In genomic region chr5:149549461-149550266, GRCh38 we compare ENCODE assay signal across 8 cellular contexts. TPM values are rescaled to one million over a fixed set of nuclear protein-coding genes. Genes with fewer than 3 reads are reported as not detected.
A peak's percentile ranks its signal among the peaks of the same experiment; 100 is the strongest.
DNase-seq lines count a peak whose midpoint lies in the region; FAIRE-seq and TF ChIP-seq lines count a peak whose summit lies in the region.

No MANE protein-coding gene starts in this region.

- H3K27me3 ChIP-seq in GM06990 (replicated peaks; ENCODE audit: control insufficient read depth, insufficient read depth, low read length), result no peaks in the 10 kb centered on the region
- no peaks in the 10 kb centered on the region for H3K27me3 ChIP-seq in H7 (ENCODE audit: control insufficient read depth, insufficient read depth, low read length)
- no peaks in the 10 kb centered on the region for H3K27me3 ChIP-seq in thymus (ENCODE audit: control insufficient read depth, insufficient read depth)

- no peak for FAIRE-seq in HTR-8/SVneo (lab: Jason Lieb, UNC)

- H3K4me3 ChIP-seq in GM06990 (replicated peaks; ENCODE audit: low read depth, low read length) (peak overlapping the region; percentile 99), H7 (ENCODE audit: insufficient read depth, low read depth, low read length) (peak overlapping the region; percentile 99), thymus (ENCODE audit: low read length) (peak overlapping the region; percentile 99)

- WGBS in thymus, result 2% methylated on average over 25 of the region's 25 CpGs

- H3K27ac ChIP-seq in VCaP (peak overlapping the region; percentile 98), thymus (ENCODE audit: low read depth) (peak overlapping the region; percentile 94)

- no peak for TF ChIP-seq CTCF in GM06990 (IDR thresholded peaks at IDR 0.05; ENCODE audit: insufficient read depth, low read length, poor library complexity, severe bottlenecking)
- no peak for TF ChIP-seq CTCF in VCaP (conservative IDR thresholded peaks at IDR 0.05)

- peak; percentile 47 for DNase-seq in GM06990 (ENCODE audit: extremely low read depth, insufficient read length)
- peak; percentile 35 for DNase-seq in H7
- peak; percentile 55 for DNase-seq in NCI-H1105 treated with DMSO at 0.1 percent for 48 hours (lab: John Stamatoyannopoulos, UW)
- peak; percentile 19 for DNase-seq in effector CD4-positive, alpha-beta T cell
- DNase-seq in middle frontal gyrus (ENCODE audit: extremely low spot score, low spot score), result peak; percentile 39
- no peak for DNase-seq in HTR-8/SVneo (ENCODE audit: insufficient read length, low spot score)

- peaks cover 10% of the 10 kb centered on the region for H3K4me1 ChIP-seq in thymus (ENCODE audit: control insufficient read depth, insufficient read depth, low read length)

- H3K36me3 ChIP-seq in GM06990 (ENCODE audit: control insufficient read depth, insufficient read depth, low read length), result peaks cover 7% of the 10 kb centered on the region
- peaks cover 16% of the 10 kb centered on the region for H3K36me3 ChIP-seq in H7 (replicated peaks; ENCODE audit: control insufficient read depth, insufficient read depth, low read length)
- peaks cover 23% of the 10 kb centered on the region for H3K36me3 ChIP-seq in thymus (ENCODE audit: control insufficient read depth, insufficient read depth)

- H3K9me3 ChIP-seq in thymus (ENCODE audit: control insufficient read depth), result no peaks in the 10 kb centered on the region

RNA-seq across cellular contexts. Expression of gene CSNK1A1, which starts 1.6 kb away (rescaled TPM):
- total RNA-seq in H7 (2014; rRNA removed; shearing (Covaris generic)), result 220 and 262 TPM in 2 replicates
- 91.6 TPM for polyA plus RNA-seq in thymus

RNA-seq across cellular contexts. Expression of gene ARHGEF37, which starts 31.6 kb away (rescaled TPM):
- total RNA-seq in H7 (2014; rRNA removed; shearing (Covaris generic)), result 0.14 and 0.26 TPM in 2 replicates
- polyA plus RNA-seq in thymus, result 2.5 TPM
